ENCODE assay signal across 18 cellular contexts in genomic region chr3:86782271-86782670, GRCh38.
"Had no signal": no experiment of that assay in that cellular context is flagged by ENCODE, and none has a peak within 500 bp of the region (broad histone marks: within the 10 kb centered on the region; RNA-seq: fewer than 3 reads in every experiment).

No MANE protein-coding gene starts in this region.

- H3K4me1 Mint-ChIP-seq: activated naive CD8-positive, alpha-beta T cell treated with anti-CD3 and anti-CD28 coated beads, Interleukin-2, amount 10 ng/mL, durations not matched to agents 7 days and 5 days; neural progenitor cell; T-cell had no signal

- DNase-seq: activated CD4-positive, CD25-positive, alpha-beta regulatory T cell treated with anti-CD3 and anti-CD28 coated beads, Interleukin-2, amount 50 U/mL, for 72 hours; activated naive CD4-positive, alpha-beta T cell; activated naive CD8-positive, alpha-beta T cell treated with anti-CD3 and anti-CD28 coated beads, Interleukin-2, amount 10 ng/mL, durations not matched to agents 7 days and 5 days; anterior cingulate cortex; cerebellar nuclear complex; dorsolateral prefrontal cortex; erythroblast; foreskin melanocyte; midbrain; pancreas; stimulated activated CD4-positive, alpha-beta T cell treated with anti-CD3 and anti-CD28 coated beads, Interleukin-1b, Interleukin-23, amount 100 ng/mL, for 48 hours; stomach; T-cell; T1000; testis; upper lobe of right lung had no signal

- H3K4me2 ChIP-seq: neural progenitor cell had no signal

- H3K9me3 ChIP-seq: pancreas, stomach, testis, upper lobe of right lung had no signal

- H3K27me3 Mint-ChIP-seq: activated naive CD8-positive, alpha-beta T cell treated with anti-CD3 and anti-CD28 coated beads, Interleukin-2, amount 10 ng/mL, durations not matched to agents 7 days and 5 days; T-cell had no signal

- H3K9ac ChIP-seq: neural progenitor cell had no signal

- FAIRE-seq: pancreas had no signal

- H3K27me3 ChIP-seq: dorsolateral prefrontal cortex, neural progenitor cell, pancreas, stomach, testis, upper lobe of right lung had no signal

- H3K36me3 Mint-ChIP-seq: activated naive CD8-positive, alpha-beta T cell treated with anti-CD3 and anti-CD28 coated beads, Interleukin-2, amount 10 ng/mL, durations not matched to agents 7 days and 5 days; neural progenitor cell; T-cell had no signal

- H3K27ac ChIP-seq: dorsolateral prefrontal cortex, neural progenitor cell, pancreas, stomach, testis, upper lobe of right lung had no signal

- H3K4me3 Mint-ChIP-seq: activated naive CD8-positive, alpha-beta T cell treated with anti-CD3 and anti-CD28 coated beads, Interleukin-2, amount 10 ng/mL, durations not matched to agents 7 days and 5 days; activated T-helper 1 cell treated with anti-CD3 and anti-CD28 coated beads, Interleukin-12 subunit alpha, Interleukin-12 subunit beta, Interleukin-2, Interleukin-4 antibody, amounts not matched to agents 30 ng/mL and 10 ng/mL and 1 ng/mL, durations not matched to agents 14 hours and 24 hours and 36 hours; neural progenitor cell; T-cell had no signal

- H3K4me1 ChIP-seq: neural progenitor cell, pancreas, stomach, testis, upper lobe of right lung had no signal

- H2AFZ ChIP-seq: neural progenitor cell had no signal

- H3K36me3 ChIP-seq: neural progenitor cell, pancreas, stomach, upper lobe of right lung had no signal

- H3K4me3 ChIP-seq: dorsolateral prefrontal cortex, neural progenitor cell, pancreas, stomach, testis, upper lobe of right lung had no signal

- H3K9me3 Mint-ChIP-seq: activated naive CD8-positive, alpha-beta T cell treated with anti-CD3 and anti-CD28 coated beads, Interleukin-2, amount 10 ng/mL, durations not matched to agents 7 days and 5 days; activated T-helper 1 cell treated with anti-CD3 and anti-CD28 coated beads, Interleukin-12 subunit alpha, Interleukin-12 subunit beta, Interleukin-2, Interleukin-4 antibody, amounts not matched to agents 30 ng/mL and 10 ng/mL and 1 ng/mL, durations not matched to agents 14 hours and 24 hours and 36 hours; neural progenitor cell had no signal

- H3K27ac Mint-ChIP-seq: activated naive CD8-positive, alpha-beta T cell treated with anti-CD3 and anti-CD28 coated beads, Interleukin-2, amount 10 ng/mL, durations not matched to agents 7 days and 5 days; activated T-helper 1 cell treated with anti-CD3 and anti-CD28 coated beads, Interleukin-12 subunit alpha, Interleukin-12 subunit beta, Interleukin-2, Interleukin-4 antibody, amounts not matched to agents 30 ng/mL and 10 ng/mL and 1 ng/mL, durations not matched to agents 14 hours and 24 hours and 36 hours; neural progenitor cell; T-cell had no signal
